8 cellular contexts compared by ENCODE assay signal in genomic region chr22:19122143-19122751, GRCh38. TPM values are rescaled to one million over a fixed set of nuclear protein-coding genes. Genes with fewer than 3 reads are reported as not detected.
DNase-seq lines count a peak whose midpoint lies in the region; ATAC-seq and TF ChIP-seq lines count a peak whose summit lies in the region.

Gene DGCR2, minus strand, starts transcription at chr22:19122412. Its CDS starts 206 bp downstream, at chr22:19122206.

- peaks cover 6% of the 10 kb centered on the region for H3K27me3 Mint-ChIP-seq in nephron (ENCODE audit: low read depth)

- no peak for TF ChIP-seq CTCF in fibroblast of pulmonary artery (IDR thresholded peaks at IDR 0.05; ENCODE audit: low read length, missing control alignments)
- TF ChIP-seq CTCF in nephron (IDR thresholded peaks at IDR 0.05; ENCODE audit: unreplicated experiment in 3 of 3), result no peak

- H3K4me3 ChIP-seq in H7 (ENCODE audit: insufficient read depth, low read depth, low read length) (peak within 1 kb of the TSS; percentile 97), MG63 (peak within 1 kb of the TSS; percentile 76), fibroblast of pulmonary artery (replicated peaks; ENCODE audit: low read depth, low read length) (peak within 1 kb of the TSS; percentile 77)

- H3K4me3 Mint-ChIP-seq in nephron, result peak within 1 kb of the TSS; percentile 88 to 94 (median 89)

- H3K27me3 ChIP-seq in H7 (ENCODE audit: control insufficient read depth, insufficient read depth, low read length) (no peaks in the 10 kb centered on the region), MG63 (no peaks in the 10 kb centered on the region)

- DNase-seq in EL (peak; percentile 96), H7 (peak; percentile 100), MG63 (peak; percentile 91), SHP77 (lab: John Stamatoyannopoulos, UW) (peak; percentile 88 to 92), fibroblast of pulmonary artery (ENCODE audit: low read depth) (peak; percentile 96)
- DNase-seq in activated effector memory CD4-positive, alpha-beta T cell treated with Interleukin-2 at 50 U/mL for 16 hours, result peak; percentile 93
- peak; percentile 98 for DNase-seq in stimulated activated naive CD8-positive, alpha-beta T cell treated with anti-CD3 and anti-CD28 coated beads, Interleukin-15, Interleukin-2, amounts not matched to agents 100 U/mL and 50 U/mL, for 24 hours

- no peaks in the 10 kb centered on the region for H3K9me3 Mint-ChIP-seq in nephron

- ATAC-seq in stimulated activated naive CD8-positive, alpha-beta T cell treated with anti-CD3 and anti-CD28 coated beads, Interleukin-15, Interleukin-2, amounts not matched to agents 100 U/mL and 50 U/mL, for 24 hours, result peak; percentile 98

- H3K36me3 Mint-ChIP-seq in nephron (ENCODE audit: low read depth), result no peaks in the 10 kb centered on the region

- H3K36me3 ChIP-seq in H7 (replicated peaks; ENCODE audit: control insufficient read depth, insufficient read depth, low read length) (no peaks in the 10 kb centered on the region), MG63 (peaks cover 4% of the 10 kb centered on the region)

- peak within 1 kb of the TSS; percentile 64 to 91 (median 82) for H3K27ac Mint-ChIP-seq in nephron

- H3K4me1 Mint-ChIP-seq in nephron, result peaks cover 38% of the 10 kb centered on the region

- no peaks in the 10 kb centered on the region for H3K9me3 ChIP-seq in MG63

RNA-seq across cellular contexts. Expression of gene DGCR2, which starts in this region (rescaled TPM):
- 60.1 and 72.4 TPM in 2 replicates for total RNA-seq in H7 (2014; rRNA removed; shearing (Covaris generic))
- total RNA-seq in MG63 (2014; rRNA removed; shearing (Covaris generic); ENCODE audit: low replicate concordance), result 17.8 and 26.5 TPM in 2 replicates

Comparison
In these comparisons a context has a peak if more than half of its experiments do, and no peak if none do; other contexts are left out.
1. Peak in every context shown above with its lines: DNase-seq, ATAC-seq and H3K4me3 ChIP-seq.